1 cellular context compared by ENCODE assay signal in the genomic region with DNA sequence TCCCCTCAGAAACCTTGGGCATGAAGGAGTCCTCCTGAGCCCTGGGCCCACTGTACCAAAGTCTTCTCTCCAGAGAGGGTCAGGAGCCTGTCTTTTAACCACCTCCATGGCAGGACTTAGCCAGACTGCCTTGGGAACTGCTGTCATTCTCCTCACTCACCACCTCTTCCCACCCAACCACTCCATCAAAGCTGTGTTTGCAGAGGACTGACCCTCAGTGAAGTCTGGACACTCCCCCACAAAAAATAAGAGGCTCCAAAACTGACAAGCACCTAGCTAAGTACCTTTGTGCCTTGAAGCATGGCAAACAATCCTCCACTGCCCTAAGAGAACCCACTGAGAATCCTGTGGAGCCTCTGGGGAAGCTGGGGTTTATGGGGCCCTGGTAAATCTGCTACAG.
TF ChIP-seq lines count a peak whose summit lies in the region.

No MANE protein-coding gene starts in this region.

TF ChIP-seq in WTC11, 78 proteins besides CTCF, POLR2A, EP300 and RAD21:
- TF ChIP-seq CBFB (CRISPR knock-in tag; IDR thresholded peaks at IDR 0.05; ENCODE audit: low read depth) (no peak), ZNF416 (CRISPR knock-in tag; IDR thresholded peaks at IDR 0.05) (no peak), FOXP1 (CRISPR knock-in tag; IDR thresholded peaks at IDR 0.05; ENCODE audit: borderline replicate concordance) (no peak), ZNF396 (CRISPR knock-in tag; IDR thresholded peaks at IDR 0.05; ENCODE audit: borderline replicate concordance) (no peak), TEAD1 (CRISPR knock-in tag; IDR thresholded peaks at IDR 0.05) (no peak), GTF2I (CRISPR knock-in tag; conservative IDR thresholded peaks at IDR 0.05) (no peak), MYBL2 (CRISPR knock-in tag; IDR thresholded peaks at IDR 0.05) (no peak), ZNF423 (CRISPR knock-in tag; IDR thresholded peaks at IDR 0.05) (no peak)
- TF ChIP-seq, protein P1, sequence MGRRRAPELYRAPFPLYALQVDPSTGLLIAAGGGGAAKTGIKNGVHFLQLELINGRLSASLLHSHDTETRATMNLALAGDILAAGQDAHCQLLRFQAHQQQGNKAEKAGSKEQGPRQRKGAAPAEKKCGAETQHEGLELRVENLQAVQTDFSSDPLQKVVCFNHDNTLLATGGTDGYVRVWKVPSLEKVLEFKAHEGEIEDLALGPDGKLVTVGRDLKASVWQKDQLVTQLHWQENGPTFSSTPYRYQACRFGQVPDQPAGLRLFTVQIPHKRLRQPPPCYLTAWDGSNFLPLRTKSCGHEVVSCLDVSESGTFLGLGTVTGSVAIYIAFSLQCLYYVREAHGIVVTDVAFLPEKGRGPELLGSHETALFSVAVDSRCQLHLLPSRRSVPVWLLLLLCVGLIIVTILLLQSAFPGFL (CRISPR knock-in tag; IDR thresholded peaks at IDR 0.05; ENCODE audit: borderline replicate concordance), result no peak
- TF ChIP-seq, protein P2, sequence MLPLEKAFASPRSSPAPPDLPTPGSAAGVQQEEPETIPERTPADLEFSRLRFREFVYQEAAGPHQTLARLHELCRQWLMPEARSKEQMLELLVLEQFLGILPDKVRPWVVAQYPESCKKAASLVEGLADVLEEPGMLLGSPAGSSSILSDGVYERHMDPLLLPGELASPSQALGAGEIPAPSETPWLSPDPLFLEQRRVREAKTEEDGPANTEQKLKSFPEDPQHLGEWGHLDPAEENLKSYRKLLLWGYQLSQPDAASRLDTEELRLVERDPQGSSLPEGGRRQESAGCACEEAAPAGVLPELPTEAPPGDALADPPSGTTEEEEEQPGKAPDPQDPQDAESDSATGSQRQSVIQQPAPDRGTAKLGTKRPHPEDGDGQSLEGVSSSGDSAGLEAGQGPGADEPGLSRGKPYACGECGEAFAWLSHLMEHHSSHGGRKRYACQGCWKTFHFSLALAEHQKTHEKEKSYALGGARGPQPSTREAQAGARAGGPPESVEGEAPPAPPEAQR (CRISPR knock-in tag; IDR thresholded peaks at IDR 0.05), result no peak
- TF ChIP-seq, protein P3, sequence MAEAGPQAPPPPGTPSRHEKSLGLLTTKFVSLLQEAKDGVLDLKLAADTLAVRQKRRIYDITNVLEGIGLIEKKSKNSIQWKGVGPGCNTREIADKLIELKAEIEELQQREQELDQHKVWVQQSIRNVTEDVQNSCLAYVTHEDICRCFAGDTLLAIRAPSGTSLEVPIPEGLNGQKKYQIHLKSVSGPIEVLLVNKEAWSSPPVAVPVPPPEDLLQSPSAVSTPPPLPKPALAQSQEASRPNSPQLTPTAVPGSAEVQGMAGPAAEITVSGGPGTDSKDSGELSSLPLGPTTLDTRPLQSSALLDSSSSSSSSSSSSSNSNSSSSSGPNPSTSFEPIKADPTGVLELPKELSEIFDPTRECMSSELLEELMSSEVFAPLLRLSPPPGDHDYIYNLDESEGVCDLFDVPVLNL (CRISPR knock-in tag; IDR thresholded peaks at IDR 0.05; ENCODE audit: borderline replicate concordance, low read depth), result no peak
- TF ChIP-seq, protein P4, sequence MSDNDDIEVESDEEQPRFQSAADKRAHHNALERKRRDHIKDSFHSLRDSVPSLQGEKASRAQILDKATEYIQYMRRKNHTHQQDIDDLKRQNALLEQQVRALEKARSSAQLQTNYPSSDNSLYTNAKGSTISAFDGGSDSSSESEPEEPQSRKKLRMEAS (CRISPR knock-in tag; IDR thresholded peaks at IDR 0.05), result no peak
- TF ChIP-seq, protein P5, sequence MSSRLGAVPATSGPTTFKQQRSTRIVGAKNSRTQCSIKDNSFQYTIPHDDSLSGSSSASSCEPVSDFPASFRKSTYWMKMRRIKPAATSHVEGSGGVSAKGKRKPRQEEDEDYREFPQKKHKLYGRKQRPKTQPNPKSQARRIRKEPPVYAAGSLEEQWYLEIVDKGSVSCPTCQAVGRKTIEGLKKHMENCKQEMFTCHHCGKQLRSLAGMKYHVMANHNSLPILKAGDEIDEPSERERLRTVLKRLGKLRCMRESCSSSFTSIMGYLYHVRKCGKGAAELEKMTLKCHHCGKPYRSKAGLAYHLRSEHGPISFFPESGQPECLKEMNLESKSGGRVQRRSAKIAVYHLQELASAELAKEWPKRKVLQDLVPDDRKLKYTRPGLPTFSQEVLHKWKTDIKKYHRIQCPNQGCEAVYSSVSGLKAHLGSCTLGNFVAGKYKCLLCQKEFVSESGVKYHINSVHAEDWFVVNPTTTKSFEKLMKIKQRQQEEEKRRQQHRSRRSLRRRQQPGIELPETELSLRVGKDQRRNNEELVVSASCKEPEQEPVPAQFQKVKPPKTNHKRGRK (CRISPR knock-in tag; IDR thresholded peaks at IDR 0.05; ENCODE audit: borderline replicate concordance), result no peak
- TF ChIP-seq, protein P6, sequence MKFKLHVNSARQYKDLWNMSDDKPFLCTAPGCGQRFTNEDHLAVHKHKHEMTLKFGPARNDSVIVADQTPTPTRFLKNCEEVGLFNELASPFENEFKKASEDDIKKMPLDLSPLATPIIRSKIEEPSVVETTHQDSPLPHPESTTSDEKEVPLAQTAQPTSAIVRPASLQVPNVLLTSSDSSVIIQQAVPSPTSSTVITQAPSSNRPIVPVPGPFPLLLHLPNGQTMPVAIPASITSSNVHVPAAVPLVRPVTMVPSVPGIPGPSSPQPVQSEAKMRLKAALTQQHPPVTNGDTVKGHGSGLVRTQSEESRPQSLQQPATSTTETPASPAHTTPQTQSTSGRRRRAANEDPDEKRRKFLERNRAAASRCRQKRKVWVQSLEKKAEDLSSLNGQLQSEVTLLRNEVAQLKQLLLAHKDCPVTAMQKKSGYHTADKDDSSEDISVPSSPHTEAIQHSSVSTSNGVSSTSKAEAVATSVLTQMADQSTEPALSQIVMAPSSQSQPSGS (CRISPR knock-in tag; IDR thresholded peaks at IDR 0.05; ENCODE audit: borderline replicate concordance, low read depth), result no peak
- TF ChIP-seq, protein P7, sequence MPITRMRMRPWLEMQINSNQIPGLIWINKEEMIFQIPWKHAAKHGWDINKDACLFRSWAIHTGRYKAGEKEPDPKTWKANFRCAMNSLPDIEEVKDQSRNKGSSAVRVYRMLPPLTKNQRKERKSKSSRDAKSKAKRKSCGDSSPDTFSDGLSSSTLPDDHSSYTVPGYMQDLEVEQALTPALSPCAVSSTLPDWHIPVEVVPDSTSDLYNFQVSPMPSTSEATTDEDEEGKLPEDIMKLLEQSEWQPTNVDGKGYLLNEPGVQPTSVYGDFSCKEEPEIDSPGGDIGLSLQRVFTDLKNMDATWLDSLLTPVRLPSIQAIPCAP (CRISPR knock-in tag; IDR thresholded peaks at IDR 0.05), result no peak
